In genomic region chr9:122904466-122904822, GRCh38 we compare ENCODE assay signal across 7 cellular contexts. TPM values are rescaled to one million over a fixed set of nuclear protein-coding genes. Genes with fewer than 3 reads are reported as not detected.
DNase-seq lines count a peak whose midpoint lies in the region; ATAC-seq and TF ChIP-seq lines count a peak whose summit lies in the region.

No MANE protein-coding gene starts in this region.

- ATAC-seq in GM21447 (IDR thresholded peaks at IDR 0.05; ENCODE audit: unreplicated experiment): peak; percentile 24
- ATAC-seq in effector memory CD8-positive, alpha-beta T cell (replicated peaks): no peak

- WGBS in mesodermal cell (ENCODE audit: insufficient coverage in 2 of 2), 2 experiments: 0% methylated on average over 3 of the region's 8 CpGs
- 0% methylated on average over 8 of the region's 8 CpGs for WGBS in suprapubic skin

- DNase-seq in ELR (ENCODE audit: low read depth): peak; percentile 71
- peak in 1 of 2 experiments; percentile 31 for DNase-seq in HL-60 (ENCODE audit: low read depth in 1 of 2, low spot score in 1 of 2)
- DNase-seq in T-helper 2 cell treated with Interferon-gamma antibody and Interleukin-4, amounts not matched to agents 5 μg/mL and 100 μg/mL, for 36 hours (ENCODE audit: low spot score): peak; percentile 36
- no peak for DNase-seq in effector memory CD8-positive, alpha-beta T cell
- peak in 1 of 2 donors; percentile 65 for DNase-seq in suprapubic skin (ENCODE audit: low spot score in 2 of 2)

- peak overlapping the region; percentile 84 for H3K27ac ChIP-seq in HL-60 (replicated peaks)
- peak overlapping the region; percentile 89 for H3K27ac ChIP-seq in mesodermal cell (ENCODE audit: low read depth, low read length, severe bottlenecking)
- peak overlapping the region; percentile 98 for H3K27ac ChIP-seq in suprapubic skin

- TF ChIP-seq EP300 in suprapubic skin (IDR thresholded peaks at IDR 0.05): no peak

- H3K36me3 ChIP-seq in mesodermal cell (ENCODE audit: control insufficient read depth, insufficient read depth, low read length) (peaks cover 4% of the 10 kb centered on the region), suprapubic skin (no peaks in the 10 kb centered on the region)

- peak overlapping the region; percentile 95 for H3K4me3 Mint-ChIP-seq in T-helper 2 cell treated with Interferon-gamma antibody and Interleukin-4, amounts not matched to agents 5 μg/mL and 100 μg/mL, for 36 hours
- peak overlapping the region; percentile 91 for H3K4me3 Mint-ChIP-seq in effector memory CD8-positive, alpha-beta T cell

- no peaks in the 10 kb centered on the region for H3K9me3 ChIP-seq in mesodermal cell (ENCODE audit: control insufficient read depth, low read length)
- no peaks in the 10 kb centered on the region for H3K9me3 ChIP-seq in suprapubic skin

- no peaks in the 10 kb centered on the region for H3K27me3 ChIP-seq in HL-60 (ENCODE audit: insufficient read depth, poor library complexity, severe bottlenecking)
- no peaks in the 10 kb centered on the region for H3K27me3 ChIP-seq in suprapubic skin

- H3K4me1 Mint-ChIP-seq in T-helper 2 cell treated with Interferon-gamma antibody and Interleukin-4, amounts not matched to agents 5 μg/mL and 100 μg/mL, for 36 hours (ENCODE audit: low read depth): peaks cover 17% of the 10 kb centered on the region
- peaks cover 16 to 32% of the 10 kb centered on the region in 2 donors for H3K4me1 Mint-ChIP-seq in effector memory CD8-positive, alpha-beta T cell (ENCODE audit: low read depth in 2 of 2)

- no peak for TF ChIP-seq POLR2A in suprapubic skin (IDR thresholded peaks at IDR 0.05)

- H3K27me3 Mint-ChIP-seq in T-helper 2 cell treated with Interferon-gamma antibody and Interleukin-4, amounts not matched to agents 5 μg/mL and 100 μg/mL, for 36 hours (ENCODE audit: low read depth): no peaks in the 10 kb centered on the region
- no peaks in the 10 kb centered on the region for H3K27me3 Mint-ChIP-seq in effector memory CD8-positive, alpha-beta T cell

- no peak for TF ChIP-seq CTCF in HL-60 (IDR thresholded peaks at IDR 0.05; ENCODE audit: insufficient read depth, low read length)
- no peak for TF ChIP-seq CTCF in suprapubic skin (IDR thresholded peaks at IDR 0.05)

- no peaks in the 10 kb centered on the region for H3K9me3 Mint-ChIP-seq in T-helper 2 cell treated with Interferon-gamma antibody and Interleukin-4, amounts not matched to agents 5 μg/mL and 100 μg/mL, for 36 hours
- H3K9me3 Mint-ChIP-seq in effector memory CD8-positive, alpha-beta T cell: no peaks in the 10 kb centered on the region

- peaks cover 7% of the 10 kb centered on the region for H3K36me3 Mint-ChIP-seq in T-helper 2 cell treated with Interferon-gamma antibody and Interleukin-4, amounts not matched to agents 5 μg/mL and 100 μg/mL, for 36 hours (ENCODE audit: low read depth)
- peaks cover 31% of the 10 kb centered on the region for H3K36me3 Mint-ChIP-seq in effector memory CD8-positive, alpha-beta T cell (ENCODE audit: insufficient read depth)

- H3K4me1 ChIP-seq in mesodermal cell (ENCODE audit: control insufficient read depth, insufficient read depth, low read length, poor library complexity, severe bottlenecking) (peaks cover 3% of the 10 kb centered on the region), suprapubic skin (peaks cover 39% of the 10 kb centered on the region)

- peak overlapping the region; percentile 83 for H3K27ac Mint-ChIP-seq in T-helper 2 cell treated with Interferon-gamma antibody and Interleukin-4, amounts not matched to agents 5 μg/mL and 100 μg/mL, for 36 hours
- H3K27ac Mint-ChIP-seq in effector memory CD8-positive, alpha-beta T cell: peak overlapping the region; percentile 95 to 98

- H3K4me3 ChIP-seq in HL-60 (replicated peaks; ENCODE audit: insufficient read depth, low read length): peak overlapping the region; percentile 83
- H3K4me3 ChIP-seq in mesodermal cell (ENCODE audit: extremely low read depth, insufficient read depth, low read length, poor library complexity, severe bottlenecking): peak overlapping the region; percentile 75
- H3K4me3 ChIP-seq in suprapubic skin: peak overlapping the region; percentile 81

RNA-seq across cellular contexts. Expression of gene RC3H2, which starts 0.7 kb away (rescaled TPM):
- polyA plus RNA-seq in mesodermal cell (2013, experiment 1 of 2): 33.5 TPM
- polyA plus RNA-seq in mesodermal cell (2013, experiment 2 of 2): 30.8 TPM
- total RNA-seq in suprapubic skin: 10 to 100 TPM; 24.2 to 59.2 (median 28.6) TPM

RNA-seq across cellular contexts. Expression of gene ZBTB6, which starts 8.7 kb away (rescaled TPM):
- polyA plus RNA-seq in mesodermal cell (2013, experiment 1 of 2): 11.0 TPM
- polyA plus RNA-seq in mesodermal cell (2013, experiment 2 of 2): 10.8 TPM
- 1 to 10 TPM; 3.9 to 8.7 (median 6.0) TPM for total RNA-seq in suprapubic skin

RNA-seq across cellular contexts. Expression of gene ZBTB26, which starts 26.9 kb away (rescaled TPM):
- 6.7 TPM for polyA plus RNA-seq in mesodermal cell (2013, experiment 1 of 2)
- 7.5 TPM for polyA plus RNA-seq in mesodermal cell (2013, experiment 2 of 2)
- 1 to 10 TPM; 3.7 to 6.4 (median 4.8) TPM for total RNA-seq in suprapubic skin

RNA-seq across cellular contexts. Expression of gene RABGAP1, which starts 36.4 kb away (rescaled TPM):
- 30.4 TPM for polyA plus RNA-seq in mesodermal cell (2013, experiment 1 of 2)
- polyA plus RNA-seq in mesodermal cell (2013, experiment 2 of 2): 29.1 TPM
- total RNA-seq in suprapubic skin: 100 to 1,000 TPM in 1 of 4 donors, 10 to 100 TPM in 3; 31.4 to 115 (median 64.4) TPM

Comparison
In these comparisons a context has a peak if more than half of its experiments do, and no peak if none do; other contexts are left out.
1. DNase-seq: peak in ELR (single experiment) and T-helper 2 cell treated with Interferon-gamma antibody and Interleukin-4, amounts not matched to agents 5 μg/mL and 100 μg/mL, for 36 hours (single experiment); none in effector memory CD8-positive, alpha-beta T cell (0 of 3).
2. Peak in every context shown above with its lines, with median percentiles within 50 percentile points of each other: H3K27ac ChIP-seq and H3K4me3 ChIP-seq.